ENCODE assay signal across 19 cellular contexts in genomic region chr12:45263587-45263986, GRCh38.
"Had no signal": no experiment of that assay in that cellular context is flagged by ENCODE, and none has a peak within 500 bp of the region (broad histone marks: within the 10 kb centered on the region; RNA-seq: fewer than 3 reads in every experiment).

No MANE protein-coding gene starts in this region.

- H3K36me3 ChIP-seq: upper lobe of left lung had no signal

- H3K9me3 Mint-ChIP-seq: activated CD4-positive, alpha-beta T cell treated with anti-CD3 and anti-CD28 coated beads, Interleukin-2, amount 10 ng/mL, durations not matched to agents 24 days and 14 days; activated naive CD4-positive, alpha-beta T cell treated with anti-CD3 and anti-CD28 coated beads, Interleukin-2, amount 10 ng/mL, durations not matched to agents 7 days and 5 days; activated naive CD8-positive, alpha-beta T cell treated with anti-CD3 and anti-CD28 coated beads, Interleukin-2, amount 50 U/mL, for 24 hours; activated T-cell treated with anti-CD3 and anti-CD28 coated beads, Interleukin-2, amount 50 U/mL, for 4 hours had no signal

- FAIRE-seq: keratinocyte had no signal

- H3K4me3 ChIP-seq: upper lobe of left lung had no signal

- H3K4me3 Mint-ChIP-seq: activated CD4-positive, alpha-beta T cell treated with anti-CD3 and anti-CD28 coated beads, Interleukin-2, amount 10 ng/mL, durations not matched to agents 24 days and 14 days; activated CD8-positive, alpha-beta T cell treated with anti-CD3 and anti-CD28 coated beads, Interleukin-2, amount 10 ng/mL, durations not matched to agents 7 days and 5 days; activated naive CD4-positive, alpha-beta T cell treated with anti-CD3 and anti-CD28 coated beads, Interleukin-2, amount 10 ng/mL, durations not matched to agents 7 days and 5 days; activated naive CD8-positive, alpha-beta T cell treated with anti-CD3 and anti-CD28 coated beads, Interleukin-2, amount 50 U/mL, for 24 hours; activated T-cell treated with anti-CD3 and anti-CD28 coated beads, Interleukin-2, amount 50 U/mL, for 4 hours had no signal

- H3K9me3 ChIP-seq: upper lobe of left lung had no signal

- DNase-seq: activated CD4-positive, alpha-beta T cell treated with anti-CD3 and anti-CD28 coated beads, Interleukin-2, amount 10 ng/mL, durations not matched to agents 24 days and 14 days; activated CD8-positive, alpha-beta T cell treated with anti-CD3 and anti-CD28 coated beads, Interleukin-2, amount 10 ng/mL, durations not matched to agents 7 days and 5 days; activated naive CD4-positive, alpha-beta T cell treated with anti-CD3 and anti-CD28 coated beads, Interleukin-2, amount 10 ng/mL, durations not matched to agents 7 days and 5 days; activated naive CD8-positive, alpha-beta T cell treated with anti-CD3 and anti-CD28 coated beads, Interleukin-2, amount 50 U/mL, for 24 hours; activated T-cell treated with anti-CD3 and anti-CD28 coated beads, Interleukin-2, amount 50 U/mL, for 4 hours; anterior cingulate cortex; cerebellar nuclear complex; cortex of kidney; effector CD4-positive, alpha-beta T cell; hypothalamus; midbrain; stimulated activated CD4-positive, alpha-beta T cell treated with anti-CD3 and anti-CD28 coated beads, Interleukin-2, amount 100 ng/mL, for 24 hours; stimulated activated naive CD4-positive, alpha-beta T cell treated with Interleukin-2 at 50 U/mL for 16 hours; T-helper 1 cell; T1000; upper lobe of left lung had no signal

- ATAC-seq: activated CD8-positive, alpha-beta T cell treated with anti-CD3 and anti-CD28 coated beads, Interleukin-2, amount 10 ng/mL, durations not matched to agents 7 days and 5 days; activated naive CD8-positive, alpha-beta T cell treated with anti-CD3 and anti-CD28 coated beads, Interleukin-2, amount 50 U/mL, for 24 hours; activated T-cell treated with anti-CD3 and anti-CD28 coated beads, Interleukin-2, amount 50 U/mL, for 4 hours; esophagus mucosa; left lobe of liver had no signal

- H3K27ac ChIP-seq: upper lobe of left lung had no signal

- H3K27me3 Mint-ChIP-seq: activated CD4-positive, alpha-beta T cell treated with anti-CD3 and anti-CD28 coated beads, Interleukin-2, amount 10 ng/mL, durations not matched to agents 24 days and 14 days; activated naive CD4-positive, alpha-beta T cell treated with anti-CD3 and anti-CD28 coated beads, Interleukin-2, amount 10 ng/mL, durations not matched to agents 7 days and 5 days; activated naive CD8-positive, alpha-beta T cell treated with anti-CD3 and anti-CD28 coated beads, Interleukin-2, amount 50 U/mL, for 24 hours had no signal

- H3K27ac Mint-ChIP-seq: activated CD4-positive, alpha-beta T cell treated with anti-CD3 and anti-CD28 coated beads, Interleukin-2, amount 10 ng/mL, durations not matched to agents 24 days and 14 days; activated CD8-positive, alpha-beta T cell treated with anti-CD3 and anti-CD28 coated beads, Interleukin-2, amount 10 ng/mL, durations not matched to agents 7 days and 5 days; activated naive CD4-positive, alpha-beta T cell treated with anti-CD3 and anti-CD28 coated beads, Interleukin-2, amount 10 ng/mL, durations not matched to agents 7 days and 5 days; activated naive CD8-positive, alpha-beta T cell treated with anti-CD3 and anti-CD28 coated beads, Interleukin-2, amount 50 U/mL, for 24 hours had no signal

- H3K27me3 ChIP-seq: upper lobe of left lung had no signal
